ENCODE assay signal across 9 cellular contexts in the genomic region with DNA sequence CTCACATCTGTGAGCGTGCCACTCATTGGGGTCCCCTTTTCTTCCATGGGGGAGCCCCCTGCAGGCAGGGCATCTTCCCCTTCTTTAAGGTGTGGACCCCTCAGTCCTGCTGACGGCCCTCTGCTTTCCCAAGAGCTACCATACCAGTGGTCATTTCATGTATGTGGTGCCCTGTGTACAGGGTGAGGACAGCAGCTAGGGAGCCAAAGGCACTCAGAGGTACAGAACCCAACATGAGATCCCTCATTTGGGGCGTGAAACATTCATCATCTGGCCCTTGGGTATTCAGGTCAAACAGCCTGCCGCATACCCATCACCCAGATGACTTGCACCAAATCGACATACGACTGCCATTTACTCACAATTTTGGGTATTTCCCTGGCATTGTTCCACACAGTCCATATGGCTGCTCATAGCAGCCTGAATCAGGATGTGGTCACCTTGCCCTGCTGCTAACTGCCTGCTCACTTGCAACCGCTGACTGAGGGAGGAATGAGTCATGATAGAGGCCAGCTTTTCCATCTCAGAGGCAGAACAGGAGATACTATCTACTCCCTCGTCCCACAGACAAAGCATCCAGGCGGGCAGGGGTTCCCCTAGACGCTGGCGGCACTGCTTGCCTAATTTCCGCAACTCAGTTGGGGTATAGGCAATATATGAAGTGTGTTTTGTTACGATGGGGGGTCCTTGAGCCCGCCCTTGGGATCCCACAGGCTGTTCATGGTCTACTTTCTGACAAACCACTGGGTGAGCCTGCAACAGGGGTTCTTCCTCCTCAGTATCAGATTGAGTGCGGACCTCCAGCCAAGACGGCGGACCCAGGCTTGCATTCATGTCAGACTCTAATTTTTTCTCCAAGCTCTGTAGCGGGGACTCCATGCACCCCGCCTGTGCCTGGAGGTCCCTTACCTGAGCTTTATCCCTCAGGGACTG.
DNase-seq lines count a peak whose midpoint lies in the region; ATAC-seq, FAIRE-seq and TF ChIP-seq lines count a peak whose summit lies in the region.
"Had no signal": no experiment of that assay in that cellular context is flagged by ENCODE, and none has a peak within 500 bp of the region (broad histone marks: within the 10 kb centered on the region; RNA-seq: fewer than 3 reads in every experiment).

No MANE protein-coding gene starts in this region.

- no peaks in the 10 kb centered on the region for H3K4me1 Mint-ChIP-seq in progenitor cell of endocrine pancreas (ENCODE audit: low read depth)
- no peaks in the 10 kb centered on the region for H3K4me1 Mint-ChIP-seq in mesothelial cell of epicardium
- H3K4me1 Mint-ChIP-seq: brain had no signal

- no peak overlapping the region for H3K4me3 Mint-ChIP-seq in progenitor cell of endocrine pancreas (ENCODE audit: low read depth)
- no peak overlapping the region for H3K4me3 Mint-ChIP-seq in mesothelial cell of epicardium
- H3K4me3 Mint-ChIP-seq: brain had no signal

- peak; percentile 90 to 92 for ATAC-seq in activated naive CD4-positive, alpha-beta T cell treated with anti-CD3 and anti-CD28 coated beads, Interleukin-2, amount 50 U/mL, for 72 hours
- peak; percentile 90 for ATAC-seq in HG02973 (IDR thresholded peaks at IDR 0.05; ENCODE audit: unreplicated experiment)

- FAIRE-seq in RCC 7860 (lab: Jason Lieb, UNC), result peak; percentile 97

- H3K27me3 Mint-ChIP-seq in progenitor cell of endocrine pancreas (no peaks in the 10 kb centered on the region), mesothelial cell of epicardium (ENCODE audit: low read depth) (no peaks in the 10 kb centered on the region)
- H3K27me3 Mint-ChIP-seq: brain had no signal

- H3K36me3 Mint-ChIP-seq in activated naive CD4-positive, alpha-beta T cell treated with anti-CD3 and anti-CD28 coated beads, Interleukin-2, amount 50 U/mL, for 72 hours, result no peaks in the 10 kb centered on the region
- no peaks in the 10 kb centered on the region for H3K36me3 Mint-ChIP-seq in progenitor cell of endocrine pancreas (ENCODE audit: insufficient read depth)
- no peaks in the 10 kb centered on the region for H3K36me3 Mint-ChIP-seq in mesothelial cell of epicardium
- H3K36me3 Mint-ChIP-seq: brain had no signal

- peak in 1 of 2 donors; percentile 58 for DNase-seq in activated naive CD4-positive, alpha-beta T cell treated with anti-CD3 and anti-CD28 coated beads, Interleukin-2, amount 50 U/mL, for 72 hours (ENCODE audit: low spot score in 2 of 2)
- DNase-seq in activated naive CD4-positive, alpha-beta T cell treated with anti-CD3 and anti-CD28 coated beads, Interleukin-2, amount 50 U/mL, for 16 hours, result no peak
- DNase-seq in RCC 7860 (ENCODE audit: low spot score) (peak; percentile 98), fibroblast of the conjunctiva (ENCODE audit: low read depth) (peak; percentile 16), progenitor cell of endocrine pancreas (ENCODE audit: low spot score, unreplicated experiment) (no peak), mesothelial cell of epicardium (ENCODE audit: low spot score in 2 of 2, unreplicated experiment in 2 of 2) (no peak), SHP77 (lab: John Stamatoyannopoulos, UW) (no peak)

- no peak overlapping the region for H3K27ac Mint-ChIP-seq in activated naive CD4-positive, alpha-beta T cell treated with anti-CD3 and anti-CD28 coated beads, Interleukin-2, amount 50 U/mL, for 72 hours
- H3K27ac Mint-ChIP-seq in progenitor cell of endocrine pancreas (no peak overlapping the region), mesothelial cell of epicardium (no peak overlapping the region)
- H3K27ac Mint-ChIP-seq: brain had no signal

- peaks cover 4% of the 10 kb centered on the region in 2 donors for H3K9me3 Mint-ChIP-seq in activated naive CD4-positive, alpha-beta T cell treated with anti-CD3 and anti-CD28 coated beads, Interleukin-2, amount 50 U/mL, for 72 hours
- H3K9me3 Mint-ChIP-seq in progenitor cell of endocrine pancreas (ENCODE audit: low read depth) (peaks cover 3% of the 10 kb centered on the region), mesothelial cell of epicardium (peaks cover 34% of the 10 kb centered on the region)

- TF ChIP-seq CTCF in progenitor cell of endocrine pancreas (IDR thresholded peaks at IDR 0.05; ENCODE audit: unreplicated experiment), result no peak
- no peak for TF ChIP-seq CTCF in mesothelial cell of epicardium (IDR thresholded peaks at IDR 0.05; ENCODE audit: unreplicated experiment)

Comparison
In these comparisons a context has a peak if more than half of its experiments do, and no peak if none do; other contexts are left out.
1. DNase-seq: peak in RCC 7860 (single experiment) and fibroblast of the conjunctiva (single experiment); none in activated naive CD4-positive, alpha-beta T cell treated with anti-CD3 and anti-CD28 coated beads, Interleukin-2, amount 50 U/mL, for 16 hours (single experiment), progenitor cell of endocrine pancreas (single experiment), mesothelial cell of epicardium (0 of 2) and SHP77 (0 of 2).